ENCODE assay signal across 21 cellular contexts in genomic region chr14:70748422-70748821, GRCh38.
DNase-seq lines count a peak whose midpoint lies in the region; TF ChIP-seq lines count a peak whose summit lies in the region.
"Had no signal": no experiment of that assay in that cellular context is flagged by ENCODE, and none has a peak within 500 bp of the region (broad histone marks: within the 10 kb centered on the region; RNA-seq: fewer than 3 reads in every experiment).

No MANE protein-coding gene starts in this region.

- no peaks in the 10 kb centered on the region for H3K36me3 ChIP-seq in MG63

- peak; percentile 6 for DNase-seq in MG63
- DNase-seq in astrocyte of the hippocampus (ENCODE audit: low read depth, low spot score), result peak; percentile 78
- DNase-seq in fibroblast of the aortic adventitia (ENCODE audit: low read depth), result peak; percentile 4
- no peak for DNase-seq in SW480 (ENCODE audit: low spot score)
- DNase-seq in NCI-H128 (lab: John Stamatoyannopoulos, UW; ENCODE audit: unreplicated experiment), result no peak
- no peak for DNase-seq in activated naive CD4-positive, alpha-beta T cell treated with anti-CD3 and anti-CD28 coated beads for 36 hours
- DNase-seq in NCI-H510A (lab: John Stamatoyannopoulos, UW), result no peak
- DNase-seq: AML-193; CD4-positive, alpha-beta T cell; COR-L47; DMS53; Kasumi-1; NCI-H1105 treated with DMSO at 0.1 percent for 48 hours; NCI-H2029; NCI-H446 treated with DMSO at 0.1 percent for 48 hours; NCI-H526 treated with DMSO at 0.1 percent for 48 hours; PC-9; Right ventricle myocardium superior had no signal

- intact Hi-C loops in activated naive CD4-positive, alpha-beta T cell treated with anti-CD3 and anti-CD28 coated beads for 36 hours (cut with micrococcal nuclease), result no loop called here

- CTCF ChIA-PET in activated naive CD4-positive, alpha-beta T cell treated with anti-CD3 and anti-CD28 coated beads for 36 hours (lab: Charles Lee), result no interaction called here

- H3K4me3 ChIP-seq in MG63 (no peak overlapping the region), fibroblast of the aortic adventitia (ENCODE audit: low read depth, low read length) (no peak overlapping the region)
- H3K4me3 ChIP-seq: A549; BLaER1 treated with 17β-estradiol and CSF1 and Interleukin-3, amounts not matched to agents 10 nM and 100 nM; K562; PC-9 had no signal

- no peaks in the 10 kb centered on the region for H3K4me1 Mint-ChIP-seq in activated naive CD4-positive, alpha-beta T cell treated with anti-CD3 and anti-CD28 coated beads for 36 hours (ENCODE audit: low read depth)

- H3K4me3 Mint-ChIP-seq in activated naive CD4-positive, alpha-beta T cell treated with anti-CD3 and anti-CD28 coated beads for 36 hours, result no peak overlapping the region
- H3K4me3 Mint-ChIP-seq: CD4-positive, alpha-beta T cell had no signal

- TF ChIP-seq CTCF in fibroblast of the aortic adventitia (IDR thresholded peaks at IDR 0.05; ENCODE audit: insufficient read depth, low read length), result no peak

- H3K27me3 Mint-ChIP-seq in activated naive CD4-positive, alpha-beta T cell treated with anti-CD3 and anti-CD28 coated beads for 36 hours (ENCODE audit: low read depth), result no peaks in the 10 kb centered on the region
- H3K27me3 Mint-ChIP-seq: CD4-positive, alpha-beta T cell had no signal

- H3K36me3 Mint-ChIP-seq in activated naive CD4-positive, alpha-beta T cell treated with anti-CD3 and anti-CD28 coated beads for 36 hours (ENCODE audit: low read depth), result peaks cover 14% of the 10 kb centered on the region

- no peaks in the 10 kb centered on the region for H3K9me3 Mint-ChIP-seq in activated naive CD4-positive, alpha-beta T cell treated with anti-CD3 and anti-CD28 coated beads for 36 hours
- H3K9me3 Mint-ChIP-seq: CD4-positive, alpha-beta T cell had no signal

- H3K27ac Mint-ChIP-seq in activated naive CD4-positive, alpha-beta T cell treated with anti-CD3 and anti-CD28 coated beads for 36 hours, result no peak overlapping the region
- H3K27ac Mint-ChIP-seq: CD4-positive, alpha-beta T cell had no signal

- H3K9me3 ChIP-seq in MG63, result no peaks in the 10 kb centered on the region
- H3K9me3 ChIP-seq: A549 had no signal

- H3K27me3 ChIP-seq in MG63, result no peaks in the 10 kb centered on the region
- H3K27me3 ChIP-seq: BLaER1 treated with 17β-estradiol and CSF1 and Interleukin-3, amounts not matched to agents 10 nM and 100 nM had no signal

Comparison
In these comparisons a context has a peak if more than half of its experiments do, and no peak if none do; other contexts are left out.
1. DNase-seq: peak in MG63 (single experiment), astrocyte of the hippocampus (single experiment) and fibroblast of the aortic adventitia (single experiment); none in SW480 (single experiment), NCI-H128 (single experiment), activated naive CD4-positive, alpha-beta T cell treated with anti-CD3 and anti-CD28 coated beads for 36 hours (single experiment) and NCI-H510A (single experiment).